In the genomic region with DNA sequence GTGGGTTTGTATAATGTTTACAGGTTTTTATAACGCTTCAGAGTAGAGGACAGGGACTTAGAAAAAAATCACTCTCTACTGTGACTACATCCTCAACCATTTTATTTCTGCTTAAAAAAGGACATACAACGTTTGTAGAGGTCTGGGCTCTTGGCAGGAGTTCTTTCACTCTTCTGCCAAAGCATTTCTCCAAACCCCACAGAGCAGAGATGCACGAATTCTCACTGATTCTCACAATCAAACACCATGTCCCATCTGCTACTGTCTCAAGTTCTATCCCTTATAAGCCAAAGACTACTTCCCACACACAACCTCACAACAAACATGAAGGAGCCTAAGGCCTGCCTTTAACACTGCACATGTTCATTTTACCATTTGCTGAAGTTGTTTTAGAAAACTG, we compare ENCODE assay signal across 32 cellular contexts. TPM values are rescaled to one million over a fixed set of nuclear protein-coding genes. Genes with fewer than 3 reads are reported as not detected.
DNase-seq lines count a peak whose midpoint lies in the region; ATAC-seq and TF ChIP-seq lines count a peak whose summit lies in the region.
"Had no signal": no experiment of that assay in that cellular context is flagged by ENCODE, and none has a peak within 500 bp of the region (broad histone marks: within the 10 kb centered on the region; RNA-seq: fewer than 3 reads in every experiment).

No MANE protein-coding gene starts in this region.

- H3K9me3 ChIP-seq in cardiac muscle cell (ENCODE audit: low read depth) (no peaks in the 10 kb centered on the region), esophagus muscularis mucosa (no peaks in the 10 kb centered on the region), tibial artery (no peaks in the 10 kb centered on the region)
- H3K9me3 ChIP-seq: BLaER1, right lobe of liver, upper lobe of left lung had no signal

- H3K27me3 ChIP-seq in cardiac muscle cell, result no peaks in the 10 kb centered on the region
- no peaks in the 10 kb centered on the region for H3K27me3 ChIP-seq in esophagus muscularis mucosa
- no peaks in the 10 kb centered on the region for H3K27me3 ChIP-seq in tibial artery
- H3K27me3 ChIP-seq: BLaER1, foreskin keratinocyte, hepatocyte, neural progenitor cell, right lobe of liver, upper lobe of left lung had no signal

- peak overlapping the region; percentile 69 for H3K27ac ChIP-seq in cardiac muscle cell
- peak overlapping the region; percentile 1 to 53 (median 21) for H3K27ac ChIP-seq in esophagus muscularis mucosa (replicated peaks in 1 of 4)
- peak overlapping the region; percentile 10 to 38 for H3K27ac ChIP-seq in tibial artery
- H3K27ac ChIP-seq: BLaER1, foreskin keratinocyte, hepatocyte, neural progenitor cell, parathyroid adenoma, right lobe of liver, upper lobe of left lung had no signal

- H3K36me3 Mint-ChIP-seq in nephron (ENCODE audit: low read depth), result peaks cover 38% of the 10 kb centered on the region
- peaks cover 32% of the 10 kb centered on the region for H3K36me3 Mint-ChIP-seq in stimulated activated memory B cell treated with anti-CD40 and anti-IgM and Interleukin-4, amounts not matched to agents 10 μg/mL and 1 μg/mL and 100 μg/mL, for 72 hours

- H3K4me3 Mint-ChIP-seq in nephron, result no peak overlapping the region
- H3K4me3 Mint-ChIP-seq in stimulated activated memory B cell treated with anti-CD40 and anti-IgM and Interleukin-4, amounts not matched to agents 10 μg/mL and 1 μg/mL and 100 μg/mL, for 72 hours, result no peak overlapping the region
- H3K4me3 Mint-ChIP-seq: activated CD4-positive, alpha-beta memory T cell treated with anti-CD3 and anti-CD28 coated beads, Interleukin-2, amount 10 ng/mL, durations not matched to agents 7 days and 5 days; activated naive CD8-positive, alpha-beta T cell treated with anti-CD3 and anti-CD28 coated beads, Interleukin-2, amount 50 U/mL, for 24 hours; central memory CD8-positive, alpha-beta T cell; neural progenitor cell; T-helper 2 cell treated with Interferon-gamma antibody and Interleukin-4, amounts not matched to agents 5 μg/mL and 100 μg/mL, for 36 hours had no signal

- peak overlapping the region in 2 of 3 experiments; percentile 11 to 37 for H3K27ac Mint-ChIP-seq in nephron
- H3K27ac Mint-ChIP-seq in stimulated activated memory B cell treated with anti-CD40 and anti-IgM and Interleukin-4, amounts not matched to agents 10 μg/mL and 1 μg/mL and 100 μg/mL, for 72 hours, result no peak overlapping the region
- H3K27ac Mint-ChIP-seq: activated CD4-positive, alpha-beta memory T cell treated with anti-CD3 and anti-CD28 coated beads, Interleukin-2, amount 10 ng/mL, durations not matched to agents 7 days and 5 days; activated naive CD8-positive, alpha-beta T cell treated with anti-CD3 and anti-CD28 coated beads, Interleukin-2, amount 50 U/mL, for 24 hours; neural progenitor cell; T-helper 2 cell treated with Interferon-gamma antibody and Interleukin-4, amounts not matched to agents 5 μg/mL and 100 μg/mL, for 36 hours had no signal

- no peak for DNase-seq in cardiac muscle cell (ENCODE audit: low read depth in 1 of 2, low spot score in 1 of 2)
- no peak for DNase-seq in cardiac septum (ENCODE audit: low spot score)
- no peak for DNase-seq in esophagus muscularis mucosa (ENCODE audit: extremely low spot score)
- DNase-seq in tibial artery, result no peak
- DNase-seq in DMS 273 (lab: John Stamatoyannopoulos, UW; ENCODE audit: unreplicated experiment), result no peak
- DNase-seq: activated CD4-positive, alpha-beta memory T cell treated with anti-CD3 and anti-CD28 coated beads, Interleukin-2, amount 10 ng/mL, durations not matched to agents 7 days and 5 days; activated gamma-delta T cell treated with Interleukin-2 at 50 U/mL for 16 hours; activated naive CD8-positive, alpha-beta T cell treated with anti-CD3 and anti-CD28 coated beads, Interleukin-2, amount 50 U/mL, for 24 hours; dermis blood vessel endothelial cell; foreskin keratinocyte; HCEC 1CT; MM.1S; NCI-H1105 treated with DMSO at 0.1 percent for 48 hours; NCI-H1930; NCI-H524 treated with DMSO at 0.1 percent for 48 hours; PC-3; right lobe of liver; stimulated activated CD4-positive, alpha-beta T cell treated with anti-CD3 and anti-CD28 coated beads, Interleukin-12 subunit alpha, Interleukin-12 subunit beta, amount 100 ng/mL, for 4 hours; stimulated activated CD4-positive, alpha-beta T cell treated with anti-CD3 and anti-CD28 coated beads, Interleukin-2, amount 100 ng/mL, for 48 hours; upper lobe of left lung had no signal

- 48% methylated on average over 3 of the region's 3 CpGs for WGBS in esophagus muscularis mucosa

- no peak for TF ChIP-seq EP300 in esophagus muscularis mucosa (IDR thresholded peaks at IDR 0.05)

- H3K4me1 ChIP-seq in cardiac muscle cell (ENCODE audit: low read depth) (peaks cover 15% of the 10 kb centered on the region), esophagus muscularis mucosa (peaks cover 11 to 22% (median 16%) of the 10 kb centered on the region in 4 donors), tibial artery (peaks cover 0 to 15% (median 4%) of the 10 kb centered on the region in 4 donors)
- H3K4me1 ChIP-seq: foreskin keratinocyte, neural progenitor cell, parathyroid adenoma, right lobe of liver, upper lobe of left lung had no signal

- no peak for ATAC-seq in GM19455 (IDR thresholded peaks at IDR 0.05; ENCODE audit: unreplicated experiment)
- no peak for ATAC-seq in stimulated activated memory B cell treated with anti-CD40 and anti-IgM and Interleukin-4, amounts not matched to agents 10 μg/mL and 1 μg/mL and 100 μg/mL, for 72 hours
- ATAC-seq: activated naive CD8-positive, alpha-beta T cell treated with anti-CD3 and anti-CD28 coated beads, Interleukin-2, amount 50 U/mL, for 24 hours; esophagus mucosa; foreskin keratinocyte; HepG2; PC-3; right lobe of liver; SK-N-SH treated with all-trans-retinoic acid at 6 μM for 48 hours had no signal

- TF ChIP-seq CTCF in cardiac muscle cell (IDR thresholded peaks at IDR 0.05; ENCODE audit: low read depth, low read length), result no peak
- no peak for TF ChIP-seq CTCF in esophagus muscularis mucosa (IDR thresholded peaks at IDR 0.05)
- TF ChIP-seq CTCF in nephron (IDR thresholded peaks at IDR 0.05; ENCODE audit: unreplicated experiment in 3 of 3), result no peak
- no peak for TF ChIP-seq CTCF in tibial artery (IDR thresholded peaks at IDR 0.05)

- no peak for TF ChIP-seq POLR2A in esophagus muscularis mucosa (IDR thresholded peaks at IDR 0.05; ENCODE audit: low read depth)

- H3K4me1 Mint-ChIP-seq in nephron, result no peaks in the 10 kb centered on the region
- H3K4me1 Mint-ChIP-seq in stimulated activated memory B cell treated with anti-CD40 and anti-IgM and Interleukin-4, amounts not matched to agents 10 μg/mL and 1 μg/mL and 100 μg/mL, for 72 hours, result no peaks in the 10 kb centered on the region
- H3K4me1 Mint-ChIP-seq: activated CD4-positive, alpha-beta memory T cell treated with anti-CD3 and anti-CD28 coated beads, Interleukin-2, amount 10 ng/mL, durations not matched to agents 7 days and 5 days; activated naive CD8-positive, alpha-beta T cell treated with anti-CD3 and anti-CD28 coated beads, Interleukin-2, amount 50 U/mL, for 24 hours; neural progenitor cell had no signal

- H3K4me3 ChIP-seq in cardiac muscle cell (no peak overlapping the region), esophagus muscularis mucosa (no peak overlapping the region), tibial artery (no peak overlapping the region)
- H3K4me3 ChIP-seq: BLaER1, hepatocyte, neural progenitor cell, right lobe of liver, upper lobe of left lung had no signal

- no peaks in the 10 kb centered on the region for H3K9me3 Mint-ChIP-seq in nephron
- H3K9me3 Mint-ChIP-seq in stimulated activated memory B cell treated with anti-CD40 and anti-IgM and Interleukin-4, amounts not matched to agents 10 μg/mL and 1 μg/mL and 100 μg/mL, for 72 hours, result no peaks in the 10 kb centered on the region
- H3K9me3 Mint-ChIP-seq: activated CD4-positive, alpha-beta memory T cell treated with anti-CD3 and anti-CD28 coated beads, Interleukin-2, amount 10 ng/mL, durations not matched to agents 7 days and 5 days; activated naive CD8-positive, alpha-beta T cell treated with anti-CD3 and anti-CD28 coated beads, Interleukin-2, amount 50 U/mL, for 24 hours; central memory CD8-positive, alpha-beta T cell; neural progenitor cell; T-helper 2 cell treated with Interferon-gamma antibody and Interleukin-4, amounts not matched to agents 5 μg/mL and 100 μg/mL, for 36 hours had no signal

- H3K27me3 Mint-ChIP-seq in nephron (ENCODE audit: low read depth), result no peaks in the 10 kb centered on the region
- H3K27me3 Mint-ChIP-seq in stimulated activated memory B cell treated with anti-CD40 and anti-IgM and Interleukin-4, amounts not matched to agents 10 μg/mL and 1 μg/mL and 100 μg/mL, for 72 hours, result no peaks in the 10 kb centered on the region
- H3K27me3 Mint-ChIP-seq: activated CD4-positive, alpha-beta memory T cell treated with anti-CD3 and anti-CD28 coated beads, Interleukin-2, amount 10 ng/mL, durations not matched to agents 7 days and 5 days; activated naive CD8-positive, alpha-beta T cell treated with anti-CD3 and anti-CD28 coated beads, Interleukin-2, amount 50 U/mL, for 24 hours; central memory CD8-positive, alpha-beta T cell had no signal

- H3K36me3 ChIP-seq in cardiac muscle cell (no peaks in the 10 kb centered on the region), esophagus muscularis mucosa (peaks cover 0 to 41% (median 13%) of the 10 kb centered on the region in 4 donors), tibial artery (peaks cover 0 to 22% (median 12%) of the 10 kb centered on the region in 3 donors)
- H3K36me3 ChIP-seq: neural progenitor cell had no signal

- intact Hi-C loops in cardiac septum (cut with DNase I), result no loop called here
- intact Hi-C loops in esophagus muscularis mucosa (cut with DNase I), result no loop called here
- intact Hi-C loops in tibial artery (cut with DNase I; ENCODE audit: low total_unique reads), result no loop called here

RNA-seq across cellular contexts. Expression of gene ANKFY1, which starts 7.0 kb away (rescaled TPM):
- total RNA-seq in cardiac muscle cell (20.0 and 29.0 TPM in 2 replicates), cardiac septum (21.4 TPM), esophagus muscularis mucosa (10 to 100 TPM; 28.2 to 41.0 (median 36.7) TPM)
- 19.5 and 26.7 TPM in 2 replicates for polyA plus RNA-seq in cardiac muscle cell
